ENCODE assay signal across 1 cellular context in the genomic region with DNA sequence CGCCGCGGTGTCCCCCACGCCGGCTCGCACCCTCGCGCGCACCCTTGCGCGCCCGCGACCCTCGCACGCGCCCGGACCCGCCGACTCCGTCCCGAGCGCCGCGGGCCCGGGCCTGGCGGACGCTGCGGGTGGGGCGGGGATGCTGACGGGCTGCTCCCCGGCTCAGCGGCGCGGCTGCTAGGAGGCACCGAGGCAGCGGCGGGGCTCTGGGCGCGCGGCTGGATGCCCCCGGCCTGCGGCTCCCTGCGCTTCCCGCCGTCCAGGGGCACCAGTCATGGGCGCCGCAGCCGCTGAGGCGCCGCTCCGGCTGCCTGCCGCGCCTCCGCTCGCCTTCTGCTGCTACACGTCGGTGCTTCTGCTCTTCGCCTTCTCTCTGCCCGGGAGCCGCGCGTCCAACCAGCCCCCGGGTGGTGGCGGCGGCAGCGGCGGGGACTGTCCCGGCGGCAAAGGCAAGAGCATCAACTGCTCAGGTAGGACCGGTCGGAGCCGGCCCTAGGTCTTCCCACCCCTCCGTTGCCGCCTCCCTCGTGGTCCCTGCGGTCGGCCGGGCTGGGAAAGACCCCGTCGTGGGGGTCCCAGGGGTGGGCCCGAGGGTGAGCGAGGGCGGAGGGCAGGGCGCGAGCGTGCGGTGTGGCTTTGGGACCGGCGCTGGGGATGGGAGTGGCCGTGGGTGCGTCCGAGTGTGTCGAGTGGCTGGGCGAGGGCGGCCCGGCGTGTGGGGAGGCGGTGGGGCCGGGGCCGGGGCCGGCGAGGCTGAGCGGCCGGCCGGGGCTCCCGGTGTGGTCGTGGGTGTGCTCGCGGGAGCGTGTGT.
TF ChIP-seq lines count a peak whose summit lies in the region.

No MANE protein-coding gene starts in this region.

TF ChIP-seq in GM12878, 131 proteins besides CTCF, POLR2A, EP300 and RAD21:
- TF ChIP-seq LARP7 (IDR thresholded peaks at IDR 0.05), result peak; percentile 34; the same call in 1 of the 2 replicates
- peak; percentile 64 for TF ChIP-seq IKZF1 (conservative IDR thresholded peaks at IDR 0.05)
- TF ChIP-seq BCL3 (IDR thresholded peaks at IDR 0.05; ENCODE audit: borderline replicate concordance, insufficient read depth, low read depth, low read length, poor library complexity, severe bottlenecking), result no peak
- TF ChIP-seq, protein P1, sequence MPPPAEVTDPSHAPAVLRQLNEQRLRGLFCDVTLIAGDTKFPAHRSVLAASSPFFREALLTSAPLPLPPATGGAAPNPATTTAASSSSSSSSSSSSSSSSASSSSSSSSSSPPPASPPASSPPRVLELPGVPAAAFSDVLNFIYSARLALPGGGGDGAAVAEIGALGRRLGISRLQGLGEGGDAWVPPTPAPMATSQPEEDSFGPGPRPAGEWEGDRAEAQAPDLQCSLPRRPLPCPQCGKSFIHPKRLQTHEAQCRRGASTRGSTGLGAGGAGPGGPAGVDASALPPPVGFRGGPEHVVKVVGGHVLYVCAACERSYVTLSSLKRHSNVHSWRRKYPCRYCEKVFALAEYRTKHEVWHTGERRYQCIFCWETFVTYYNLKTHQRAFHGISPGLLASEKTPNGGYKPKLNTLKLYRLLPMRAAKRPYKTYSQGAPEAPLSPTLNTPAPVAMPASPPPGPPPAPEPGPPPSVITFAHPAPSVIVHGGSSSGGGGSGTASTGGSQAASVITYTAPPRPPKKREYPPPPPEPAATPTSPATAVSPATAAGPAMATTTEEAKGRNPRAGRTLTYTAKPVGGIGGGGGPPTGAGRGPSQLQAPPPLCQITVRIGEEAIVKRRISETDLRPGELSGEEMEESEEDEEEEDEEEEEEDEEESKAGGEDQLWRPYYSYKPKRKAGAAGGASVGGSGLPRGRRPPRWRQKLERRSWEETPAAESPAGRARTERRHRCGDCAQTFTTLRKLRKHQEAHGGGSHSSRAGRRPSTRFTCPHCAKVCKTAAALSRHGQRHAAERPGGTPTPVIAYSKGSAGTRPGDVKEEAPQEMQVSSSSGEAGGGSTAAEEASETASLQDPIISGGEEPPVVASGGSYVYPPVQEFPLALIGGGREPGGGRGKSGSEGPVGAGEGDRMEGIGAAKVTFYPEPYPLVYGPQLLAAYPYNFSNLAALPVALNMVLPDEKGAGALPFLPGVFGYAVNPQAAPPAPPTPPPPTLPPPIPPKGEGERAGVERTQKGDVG (CRISPR knock-in tag; IDR thresholded peaks at IDR 0.05), result no peak
- peak; percentile 28 for TF ChIP-seq SUZ12 (IDR thresholded peaks at IDR 0.05; ENCODE audit: unreplicated experiment)
